ENCODE assay signal across 9 cellular contexts in the genomic region with DNA sequence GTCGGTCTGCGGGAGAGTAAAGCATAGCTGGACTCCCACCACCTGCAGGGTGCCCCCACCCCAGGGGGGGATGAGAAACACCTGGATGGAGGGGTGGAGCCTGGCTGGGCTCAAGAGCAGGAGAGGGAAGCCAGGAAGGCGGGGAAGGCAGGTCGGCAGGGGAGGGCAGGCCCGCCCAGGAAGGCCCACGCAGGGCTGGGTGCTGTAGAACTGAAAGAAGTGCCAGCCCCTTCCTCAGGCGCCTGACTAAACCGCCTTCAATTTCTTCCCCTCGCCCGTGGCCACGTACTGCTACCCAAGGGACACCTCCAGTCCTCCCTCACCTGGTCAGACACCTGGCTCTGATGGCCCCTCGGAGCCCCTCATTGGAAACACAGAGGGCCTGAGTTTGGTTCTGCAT.
A peak's percentile ranks its signal among the peaks of the same experiment; 100 is the strongest.
DNase-seq lines count a peak whose midpoint lies in the region; ATAC-seq, FAIRE-seq and TF ChIP-seq lines count a peak whose summit lies in the region.
"Had no signal": no experiment of that assay in that cellular context is flagged by ENCODE, and none has a peak within 500 bp of the region (broad histone marks: within the 10 kb centered on the region; RNA-seq: fewer than 3 reads in every experiment).

No MANE protein-coding gene starts in this region.

- peak overlapping the region in 10 of 12 donors; percentile 25 to 93 (median 68) for H3K27ac ChIP-seq in heart left ventricle
- peak overlapping the region; percentile 76 for H3K27ac ChIP-seq in vagina
- H3K27ac ChIP-seq: C4-2B had no signal

- TF ChIP-seq POLR2A in heart left ventricle (IDR thresholded peaks at IDR 0.05) = no peak
- no peak for TF ChIP-seq POLR2A in vagina (IDR thresholded peaks at IDR 0.05)

- no peaks in the 10 kb centered on the region for H3K9me3 Mint-ChIP-seq in chondrocyte (ENCODE audit: low read depth)
- H3K9me3 Mint-ChIP-seq in naive thymus-derived CD8-positive, alpha-beta T cell = no peaks in the 10 kb centered on the region

- no peak for FAIRE-seq in HTR-8/SVneo (lab: Jason Lieb, UNC)

- POLR2A ChIA-PET in naive thymus-derived CD8-positive, alpha-beta T cell (lab: Charles Lee) = interaction anchor here (1.2 kb wide), 1 partner anchor 176 kb away, joined by 3 read pairs; no protein-coding TSS in a partner anchor

- H3K27ac Mint-ChIP-seq in chondrocyte (ENCODE audit: unreplicated experiment) = peak overlapping the region; percentile 82
- H3K27ac Mint-ChIP-seq in naive thymus-derived CD8-positive, alpha-beta T cell = peak overlapping the region; percentile 82 to 93 (median 91)

- H3K4me1 ChIP-seq in heart left ventricle (peaks cover 12 to 90% (median 79%) of the 10 kb centered on the region in 12 donors), vagina (peaks cover 76% of the 10 kb centered on the region)

- DNase-seq in heart left ventricle = peak in 1 of 5 donors; percentile 27
- DNase-seq in Right ventricle myocardium inferior (ENCODE audit: missing footprints) = no peak
- peak; percentile 69 for DNase-seq in chondrocyte (ENCODE audit: low spot score)
- peak in 2 of 10 donors; percentile 24 to 30 for DNase-seq in naive thymus-derived CD8-positive, alpha-beta T cell
- DNase-seq in vagina (ENCODE audit: extremely low spot score in 2 of 2) = no peak
- no peak for DNase-seq in NCI-H1048 (lab: John Stamatoyannopoulos, UW)
- no peak for DNase-seq in HTR-8/SVneo (ENCODE audit: insufficient read length, low spot score)

- H3K36me3 ChIP-seq in heart left ventricle (no peaks in the 10 kb centered on the region), vagina (no peaks in the 10 kb centered on the region)

- H3K27me3 ChIP-seq in heart left ventricle = no peaks in the 10 kb centered on the region
- no peaks in the 10 kb centered on the region for H3K27me3 ChIP-seq in vagina

- 73 to 81% (median 77%) methylated on average over 11 to 12 of the region's 12 CpGs for WGBS in heart left ventricle, 4 donors

- intact Hi-C loops in heart left ventricle (cut with DNase I) = loop anchor here in 3 of 10 donors (5.0 to 10.0 kb wide), 3 partner anchors 62 to 169 kb away; no protein-coding TSS in a partner anchor
- intact Hi-C loops in Right ventricle myocardium inferior (cut with DNase I) = loop anchor here (5.0 kb wide), 2 partner anchors 82 to 172 kb away; no protein-coding TSS in a partner anchor
- intact Hi-C loops in vagina (cut with DNase I) = loop anchor here (10.0 kb wide), 1 partner anchor 89 kb away; no protein-coding TSS in a partner anchor

- no peaks in the 10 kb centered on the region for H3K9me3 ChIP-seq in heart left ventricle
- H3K9me3 ChIP-seq in vagina = no peaks in the 10 kb centered on the region

- peaks cover 74% of the 10 kb centered on the region for H3K4me1 Mint-ChIP-seq in chondrocyte (ENCODE audit: low read depth)
- H3K4me1 Mint-ChIP-seq in naive thymus-derived CD8-positive, alpha-beta T cell = peaks cover 43 to 94% (median 85%) of the 10 kb centered on the region in 4 donors

- ATAC-seq in heart left ventricle = no peak
- no peak for ATAC-seq in Right ventricle myocardium inferior
- peak; percentile 70 to 75 for ATAC-seq in naive thymus-derived CD8-positive, alpha-beta T cell
- ATAC-seq in HG03571 (IDR thresholded peaks at IDR 0.05; ENCODE audit: unreplicated experiment) = no peak

- no peaks in the 10 kb centered on the region for H3K36me3 Mint-ChIP-seq in chondrocyte (ENCODE audit: low read depth)
- no peaks in the 10 kb centered on the region for H3K36me3 Mint-ChIP-seq in naive thymus-derived CD8-positive, alpha-beta T cell

- H3K4me3 ChIP-seq in heart left ventricle (no peak overlapping the region), vagina (no peak overlapping the region)

- no peak for TF ChIP-seq CTCF in heart left ventricle (IDR thresholded peaks at IDR 0.05)
- TF ChIP-seq CTCF in chondrocyte (IDR thresholded peaks at IDR 0.05) = no peak
- TF ChIP-seq CTCF in vagina (IDR thresholded peaks at IDR 0.05) = no peak

- H3K4me3 Mint-ChIP-seq in chondrocyte (ENCODE audit: unreplicated experiment) = no peak overlapping the region
- peak overlapping the region; percentile 54 to 83 (median 76) for H3K4me3 Mint-ChIP-seq in naive thymus-derived CD8-positive, alpha-beta T cell

- H3K27me3 Mint-ChIP-seq in chondrocyte (ENCODE audit: low read depth) = no peaks in the 10 kb centered on the region
- no peaks in the 10 kb centered on the region for H3K27me3 Mint-ChIP-seq in naive thymus-derived CD8-positive, alpha-beta T cell

Comparison
In these comparisons a context has a peak if more than half of its experiments do, and no peak if none do; other contexts are left out.
1. ATAC-seq: peak in naive thymus-derived CD8-positive, alpha-beta T cell (2 of 2); none in heart left ventricle (0 of 4), Right ventricle myocardium inferior (single experiment) and HG03571 (single experiment).